ENCODE assay signal across 32 cellular contexts in genomic region chr9:130378875-130379648, GRCh38.
"Had no signal": no experiment of that assay in that cellular context is flagged by ENCODE, and none has a peak within 500 bp of the region (broad histone marks: within the 10 kb centered on the region; RNA-seq: fewer than 3 reads in every experiment).

No MANE protein-coding gene starts in this region.

- H3K27me3 Mint-ChIP-seq: activated CD4-positive, alpha-beta memory T cell treated with anti-CD3 and anti-CD28 coated beads for 36 hours; activated CD4-positive, alpha-beta T cell treated with anti-CD3 and anti-CD28 coated beads, Interleukin-2, amount 10 ng/mL, durations not matched to agents 24 days and 14 days; activated CD8-positive, alpha-beta memory T cell treated with anti-CD3 and anti-CD28 coated beads, Interleukin-2, amount 10 ng/mL, durations not matched to agents 7 days and 5 days had no signal

- H3K4me3 ChIP-seq: adrenal gland, body of pancreas, esophagus muscularis mucosa, gastrocnemius medialis had no signal

- H3K4me1 Mint-ChIP-seq: activated CD4-positive, alpha-beta T cell treated with anti-CD3 and anti-CD28 coated beads for 36 hours; activated CD4-positive, alpha-beta T cell treated with anti-CD3 and anti-CD28 coated beads, Interleukin-2, amount 10 ng/mL, durations not matched to agents 24 days and 14 days; activated CD8-positive, alpha-beta memory T cell treated with anti-CD3 and anti-CD28 coated beads, Interleukin-2, amount 10 ng/mL, durations not matched to agents 7 days and 5 days; activated naive CD4-positive, alpha-beta T cell treated with anti-CD3 and anti-CD28 coated beads, Interleukin-2, amount 50 U/mL, for 24 hours; activated naive CD8-positive, alpha-beta T cell treated with anti-CD3 and anti-CD28 coated beads for 36 hours; activated naive CD8-positive, alpha-beta T cell treated with anti-CD3 and anti-CD28 coated beads, Interleukin-2, amount 50 U/mL, for 24 hours had no signal

- H3K27ac ChIP-seq: adrenal gland, body of pancreas, esophagus muscularis mucosa, foreskin keratinocyte, gastrocnemius medialis had no signal

- H3K27me3 ChIP-seq: adrenal gland, body of pancreas, esophagus muscularis mucosa, gastrocnemius medialis had no signal

- H3K4me1 ChIP-seq: adrenal gland, body of pancreas, esophagus muscularis mucosa, foreskin keratinocyte, gastrocnemius medialis had no signal

- H3K9me3 ChIP-seq: adrenal gland, body of pancreas, esophagus muscularis mucosa, gastrocnemius medialis had no signal

- FAIRE-seq: colon had no signal

- DNase-seq: activated CD4-positive, alpha-beta memory T cell treated with anti-CD3 and anti-CD28 coated beads for 36 hours; activated CD4-positive, alpha-beta T cell treated with anti-CD3 and anti-CD28 coated beads for 36 hours; activated CD4-positive, alpha-beta T cell treated with anti-CD3 and anti-CD28 coated beads, Interleukin-2, amount 10 ng/mL, durations not matched to agents 24 days and 14 days; activated CD4-positive, CD25-positive, alpha-beta regulatory T cell; activated CD4-positive, CD25-positive, alpha-beta regulatory T cell treated with anti-CD3 and anti-CD28 coated beads, Interleukin-2, amount 50 U/mL, for 72 hours; activated CD8-positive, alpha-beta memory T cell treated with anti-CD3 and anti-CD28 coated beads, Interleukin-2, amount 10 ng/mL, durations not matched to agents 7 days and 5 days; activated CD8-positive, alpha-beta memory T cell treated with anti-CD3 and anti-CD28 coated beads, Interleukin-2, amount 50 U/mL, for 4 hours; activated CD8-positive, alpha-beta T cell treated with anti-CD3 and anti-CD28 coated beads, Interleukin-2, amount 10 ng/mL, durations not matched to agents 7 days and 5 days; activated effector memory CD4-positive, alpha-beta T cell treated with anti-CD3 and anti-CD28 coated beads, Interleukin-2, amount 50 U/mL, for 16 hours; activated naive CD4-positive, alpha-beta T cell treated with anti-CD3 and anti-CD28 coated beads for 36 hours; activated naive CD8-positive, alpha-beta T cell treated with anti-CD3 and anti-CD28 coated beads for 36 hours; activated naive CD8-positive, alpha-beta T cell treated with anti-CD3 and anti-CD28 coated beads, Interleukin-2, amount 50 U/mL, for 24 hours; activated T-cell treated with anti-CD3 and anti-CD28 coated beads, Interleukin-2, amount 50 U/mL, for 1 hour; activated T-cell treated with anti-CD3 and anti-CD28 coated beads, Interleukin-2, amount 50 U/mL, for 48 hours; adrenal gland; amygdala; aorta; body of pancreas; caudate nucleus; cortex of kidney; dermis blood vessel endothelial cell; effector CD4-positive, alpha-beta T cell; effector memory CD8-positive, alpha-beta T cell; erythroblast; foreskin keratinocyte; gastrocnemius medialis; T-helper 2 cell had no signal

- H3K4me3 Mint-ChIP-seq: activated CD4-positive, alpha-beta memory T cell treated with anti-CD3 and anti-CD28 coated beads for 36 hours; activated CD4-positive, alpha-beta T cell treated with anti-CD3 and anti-CD28 coated beads for 36 hours; activated CD4-positive, alpha-beta T cell treated with anti-CD3 and anti-CD28 coated beads, Interleukin-2, amount 10 ng/mL, durations not matched to agents 24 days and 14 days; activated CD8-positive, alpha-beta memory T cell treated with anti-CD3 and anti-CD28 coated beads, Interleukin-2, amount 10 ng/mL, durations not matched to agents 7 days and 5 days; activated CD8-positive, alpha-beta T cell treated with anti-CD3 and anti-CD28 coated beads, Interleukin-2, amount 10 ng/mL, durations not matched to agents 7 days and 5 days; activated naive CD4-positive, alpha-beta T cell treated with anti-CD3 and anti-CD28 coated beads for 36 hours; activated naive CD4-positive, alpha-beta T cell treated with anti-CD3 and anti-CD28 coated beads, Interleukin-2, amount 50 U/mL, for 24 hours; activated naive CD8-positive, alpha-beta T cell treated with anti-CD3 and anti-CD28 coated beads for 36 hours; activated naive CD8-positive, alpha-beta T cell treated with anti-CD3 and anti-CD28 coated beads, Interleukin-2, amount 50 U/mL, for 24 hours; activated T-helper 1 cell treated with anti-CD3 and anti-CD28 coated beads, Interleukin-12 subunit alpha, Interleukin-12 subunit beta, Interleukin-2, Interleukin-4 antibody, amounts not matched to agents 30 ng/mL and 10 ng/mL and 1 ng/mL, durations not matched to agents 14 hours and 24 hours and 36 hours; effector memory CD8-positive, alpha-beta T cell had no signal

- H3K36me3 Mint-ChIP-seq: activated CD4-positive, alpha-beta memory T cell treated with anti-CD3 and anti-CD28 coated beads for 36 hours; activated CD8-positive, alpha-beta memory T cell treated with anti-CD3 and anti-CD28 coated beads, Interleukin-2, amount 10 ng/mL, durations not matched to agents 7 days and 5 days; activated naive CD4-positive, alpha-beta T cell treated with anti-CD3 and anti-CD28 coated beads, Interleukin-2, amount 50 U/mL, for 24 hours; activated naive CD8-positive, alpha-beta T cell treated with anti-CD3 and anti-CD28 coated beads for 36 hours had no signal

- H3K27ac Mint-ChIP-seq: activated CD4-positive, alpha-beta memory T cell treated with anti-CD3 and anti-CD28 coated beads for 36 hours; activated CD4-positive, alpha-beta T cell treated with anti-CD3 and anti-CD28 coated beads for 36 hours; activated CD4-positive, alpha-beta T cell treated with anti-CD3 and anti-CD28 coated beads, Interleukin-2, amount 10 ng/mL, durations not matched to agents 24 days and 14 days; activated CD8-positive, alpha-beta memory T cell treated with anti-CD3 and anti-CD28 coated beads, Interleukin-2, amount 10 ng/mL, durations not matched to agents 7 days and 5 days; activated CD8-positive, alpha-beta T cell treated with anti-CD3 and anti-CD28 coated beads, Interleukin-2, amount 10 ng/mL, durations not matched to agents 7 days and 5 days; activated naive CD4-positive, alpha-beta T cell treated with anti-CD3 and anti-CD28 coated beads for 36 hours; activated naive CD4-positive, alpha-beta T cell treated with anti-CD3 and anti-CD28 coated beads, Interleukin-2, amount 50 U/mL, for 24 hours; activated naive CD8-positive, alpha-beta T cell treated with anti-CD3 and anti-CD28 coated beads for 36 hours; activated naive CD8-positive, alpha-beta T cell treated with anti-CD3 and anti-CD28 coated beads, Interleukin-2, amount 50 U/mL, for 24 hours; activated T-helper 1 cell treated with anti-CD3 and anti-CD28 coated beads, Interleukin-12 subunit alpha, Interleukin-12 subunit beta, Interleukin-2, Interleukin-4 antibody, amounts not matched to agents 30 ng/mL and 10 ng/mL and 1 ng/mL, durations not matched to agents 14 hours and 24 hours and 36 hours; activated T-helper 2 cell treated with anti-CD3 and anti-CD28 coated beads, Interferon-gamma antibody, Interleukin-2, Interleukin-4, amounts not matched to agents 10 μg/mL and 5 μg/mL and 100 μg/mL, durations not matched to agents 14 hours and 24 hours and 36 hours; effector memory CD8-positive, alpha-beta T cell had no signal

- H3K9me3 Mint-ChIP-seq: activated CD4-positive, alpha-beta memory T cell treated with anti-CD3 and anti-CD28 coated beads for 36 hours; activated CD4-positive, alpha-beta T cell treated with anti-CD3 and anti-CD28 coated beads, Interleukin-2, amount 10 ng/mL, durations not matched to agents 24 days and 14 days; activated naive CD4-positive, alpha-beta T cell treated with anti-CD3 and anti-CD28 coated beads for 36 hours; activated naive CD4-positive, alpha-beta T cell treated with anti-CD3 and anti-CD28 coated beads, Interleukin-2, amount 50 U/mL, for 24 hours; activated naive CD8-positive, alpha-beta T cell treated with anti-CD3 and anti-CD28 coated beads for 36 hours; activated naive CD8-positive, alpha-beta T cell treated with anti-CD3 and anti-CD28 coated beads, Interleukin-2, amount 50 U/mL, for 24 hours; activated T-helper 1 cell treated with anti-CD3 and anti-CD28 coated beads, Interleukin-12 subunit alpha, Interleukin-12 subunit beta, Interleukin-2, Interleukin-4 antibody, amounts not matched to agents 30 ng/mL and 10 ng/mL and 1 ng/mL, durations not matched to agents 14 hours and 24 hours and 36 hours; activated T-helper 2 cell treated with anti-CD3 and anti-CD28 coated beads, Interferon-gamma antibody, Interleukin-2, Interleukin-4, amounts not matched to agents 10 μg/mL and 5 μg/mL and 100 μg/mL, durations not matched to agents 14 hours and 24 hours and 36 hours; effector memory CD8-positive, alpha-beta T cell had no signal

- ATAC-seq: activated CD4-positive, alpha-beta T cell treated with anti-CD3 and anti-CD28 coated beads for 36 hours; activated CD8-positive, alpha-beta memory T cell treated with anti-CD3 and anti-CD28 coated beads, Interleukin-2, amount 10 ng/mL, durations not matched to agents 7 days and 5 days; activated CD8-positive, alpha-beta T cell treated with anti-CD3 and anti-CD28 coated beads, Interleukin-2, amount 10 ng/mL, durations not matched to agents 7 days and 5 days; activated naive CD8-positive, alpha-beta T cell treated with anti-CD3 and anti-CD28 coated beads, Interleukin-2, amount 50 U/mL, for 24 hours; body of pancreas; effector memory CD8-positive, alpha-beta T cell; foreskin keratinocyte; gastrocnemius medialis had no signal

- H3K36me3 ChIP-seq: adrenal gland, gastrocnemius medialis had no signal
